In the genomic region with DNA sequence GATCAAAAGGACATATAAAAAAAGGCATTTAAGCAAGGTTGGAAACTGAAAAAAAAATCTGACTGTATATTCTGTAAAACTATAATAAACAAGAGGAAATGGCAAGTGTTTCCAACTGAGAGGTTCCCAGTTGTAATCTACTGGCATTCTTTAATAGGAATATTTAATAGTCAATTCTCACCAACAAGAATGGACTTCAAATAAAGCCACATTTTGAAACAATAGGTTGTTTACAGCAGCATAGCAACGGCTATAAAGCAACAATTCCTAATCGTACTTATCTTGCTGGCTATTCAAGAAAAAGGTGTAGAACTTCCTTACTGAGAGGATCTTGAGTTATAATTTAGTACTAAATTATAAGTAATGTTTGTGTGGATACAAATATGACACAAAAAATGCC, we compare ENCODE assay signal across 35 cellular contexts.
"Had no signal": no experiment of that assay in that cellular context is flagged by ENCODE, and none has a peak within 500 bp of the region (broad histone marks: within the 10 kb centered on the region; RNA-seq: fewer than 3 reads in every experiment).

No MANE protein-coding gene starts in this region.

- H3K4me3 ChIP-seq: ascending aorta, cardiac muscle cell had no signal

- ATAC-seq: activated CD8-positive, alpha-beta memory T cell treated with anti-CD3 and anti-CD28 coated beads, Interleukin-2, amount 10 ng/mL, durations not matched to agents 7 days and 5 days; activated CD8-positive, alpha-beta T cell treated with anti-CD3 and anti-CD28 coated beads, Interleukin-2, amount 10 ng/mL, durations not matched to agents 7 days and 5 days; activated naive CD8-positive, alpha-beta T cell treated with anti-CD3 and anti-CD28 coated beads, Interleukin-2, amount 50 U/mL, for 24 hours; T-cell had no signal

- H3K27me3 Mint-ChIP-seq: activated B cell treated with CpG ODN at 0.5 μM for 24 hours; activated CD4-positive, alpha-beta memory T cell treated with anti-CD3 and anti-CD28 coated beads for 36 hours; activated CD4-positive, alpha-beta T cell treated with anti-CD3 and anti-CD28 coated beads, Interleukin-2, amount 10 ng/mL, durations not matched to agents 24 days and 14 days; activated CD8-positive, alpha-beta memory T cell treated with anti-CD3 and anti-CD28 coated beads, Interleukin-2, amount 10 ng/mL, durations not matched to agents 7 days and 5 days; activated naive CD4-positive, alpha-beta T cell treated with anti-CD3 and anti-CD28 coated beads, Interleukin-2, amount 10 ng/mL, durations not matched to agents 7 days and 5 days; activated naive CD4-positive, alpha-beta T cell treated with anti-CD3 and anti-CD28 coated beads, Interleukin-2, amount 50 U/mL, for 24 hours; activated naive CD8-positive, alpha-beta T cell; activated naive CD8-positive, alpha-beta T cell treated with anti-CD3 and anti-CD28 coated beads, Interleukin-2, amount 10 ng/mL, durations not matched to agents 7 days and 5 days; activated naive CD8-positive, alpha-beta T cell treated with anti-CD3 and anti-CD28 coated beads, Interleukin-2, amount 50 U/mL, for 24 hours; activated T-cell treated with anti-CD3 and anti-CD28 coated beads, Interleukin-2, amount 50 U/mL, for 24 hours; brain; T-cell had no signal

- H3K27ac Mint-ChIP-seq: activated B cell treated with CpG ODN at 0.5 μM for 24 hours; activated CD4-positive, alpha-beta memory T cell treated with anti-CD3 and anti-CD28 coated beads for 36 hours; activated CD4-positive, alpha-beta T cell treated with anti-CD3 and anti-CD28 coated beads, Interleukin-2, amount 10 ng/mL, durations not matched to agents 24 days and 14 days; activated CD8-positive, alpha-beta memory T cell treated with anti-CD3 and anti-CD28 coated beads, Interleukin-2, amount 10 ng/mL, durations not matched to agents 7 days and 5 days; activated CD8-positive, alpha-beta T cell treated with anti-CD3 and anti-CD28 coated beads, Interleukin-2, amount 10 ng/mL, durations not matched to agents 7 days and 5 days; activated naive CD4-positive, alpha-beta T cell treated with anti-CD3 and anti-CD28 coated beads, Interleukin-2, amount 10 ng/mL, durations not matched to agents 7 days and 5 days; activated naive CD4-positive, alpha-beta T cell treated with anti-CD3 and anti-CD28 coated beads, Interleukin-2, amount 50 U/mL, for 24 hours; activated naive CD8-positive, alpha-beta T cell; activated naive CD8-positive, alpha-beta T cell treated with anti-CD3 and anti-CD28 coated beads, Interleukin-2, amount 10 ng/mL, durations not matched to agents 7 days and 5 days; activated naive CD8-positive, alpha-beta T cell treated with anti-CD3 and anti-CD28 coated beads, Interleukin-2, amount 50 U/mL, for 24 hours; activated T-cell treated with anti-CD3 and anti-CD28 coated beads, Interleukin-2, amount 50 U/mL, for 24 hours; activated T-helper 2 cell treated with anti-CD3 and anti-CD28 coated beads, Interferon-gamma antibody, Interleukin-2, Interleukin-4, amounts not matched to agents 10 μg/mL and 5 μg/mL and 100 μg/mL, durations not matched to agents 14 hours and 24 hours and 36 hours; brain; T-cell; T-helper 2 cell treated with Interferon-gamma antibody and Interleukin-4, amounts not matched to agents 5 μg/mL and 100 μg/mL, for 36 hours had no signal

- H3K9me3 Mint-ChIP-seq: activated B cell treated with CpG ODN at 0.5 μM for 24 hours; activated CD4-positive, alpha-beta memory T cell treated with anti-CD3 and anti-CD28 coated beads for 36 hours; activated CD4-positive, alpha-beta T cell treated with anti-CD3 and anti-CD28 coated beads, Interleukin-2, amount 10 ng/mL, durations not matched to agents 24 days and 14 days; activated naive CD4-positive, alpha-beta T cell treated with anti-CD3 and anti-CD28 coated beads, Interleukin-2, amount 10 ng/mL, durations not matched to agents 7 days and 5 days; activated naive CD8-positive, alpha-beta T cell treated with anti-CD3 and anti-CD28 coated beads, Interleukin-2, amount 10 ng/mL, durations not matched to agents 7 days and 5 days; activated naive CD8-positive, alpha-beta T cell treated with anti-CD3 and anti-CD28 coated beads, Interleukin-2, amount 50 U/mL, for 24 hours; activated T-helper 2 cell treated with anti-CD3 and anti-CD28 coated beads, Interferon-gamma antibody, Interleukin-2, Interleukin-4, amounts not matched to agents 10 μg/mL and 5 μg/mL and 100 μg/mL, durations not matched to agents 14 hours and 24 hours and 36 hours; T-helper 2 cell treated with Interferon-gamma antibody and Interleukin-4, amounts not matched to agents 5 μg/mL and 100 μg/mL, for 36 hours had no signal

- H3K27me3 ChIP-seq: ascending aorta, cardiac muscle cell had no signal

- H3K4me1 Mint-ChIP-seq: activated B cell treated with CpG ODN at 0.5 μM for 24 hours; activated CD4-positive, alpha-beta T cell treated with anti-CD3 and anti-CD28 coated beads, Interleukin-2, amount 10 ng/mL, durations not matched to agents 24 days and 14 days; activated CD8-positive, alpha-beta memory T cell treated with anti-CD3 and anti-CD28 coated beads, Interleukin-2, amount 10 ng/mL, durations not matched to agents 7 days and 5 days; activated naive CD4-positive, alpha-beta T cell treated with anti-CD3 and anti-CD28 coated beads, Interleukin-2, amount 10 ng/mL, durations not matched to agents 7 days and 5 days; activated naive CD4-positive, alpha-beta T cell treated with anti-CD3 and anti-CD28 coated beads, Interleukin-2, amount 50 U/mL, for 24 hours; activated naive CD8-positive, alpha-beta T cell treated with anti-CD3 and anti-CD28 coated beads, Interleukin-2, amount 10 ng/mL, durations not matched to agents 7 days and 5 days; activated naive CD8-positive, alpha-beta T cell treated with anti-CD3 and anti-CD28 coated beads, Interleukin-2, amount 50 U/mL, for 24 hours; brain; T-cell had no signal

- H3K9me3 ChIP-seq: ascending aorta had no signal

- FAIRE-seq: bronchial epithelial cell, TTC549 had no signal

- H3K27ac ChIP-seq: ascending aorta, cardiac muscle cell, VCaP had no signal

- DNase-seq: activated B cell treated with CpG ODN at 0.5 μM for 24 hours; activated CD4-positive, alpha-beta memory T cell treated with anti-CD3 and anti-CD28 coated beads for 36 hours; activated CD4-positive, alpha-beta T cell treated with anti-CD3 and anti-CD28 coated beads for 4 hours; activated CD4-positive, alpha-beta T cell treated with anti-CD3 and anti-CD28 coated beads, Interleukin-2, amount 10 ng/mL, durations not matched to agents 24 days and 14 days; activated CD4-positive, alpha-beta T cell treated with anti-CD3 and anti-CD28 coated beads, Interleukin-2, amount 50 U/mL, for 1 hour; activated CD4-positive, alpha-beta T cell treated with anti-CD3 and anti-CD28 coated beads, Interleukin-2, amount 50 U/mL, for 4 hours; activated CD4-positive, CD25-positive, alpha-beta regulatory T cell treated with anti-CD3 and anti-CD28 coated beads, Interleukin-2, amount 50 U/mL, for 72 hours; activated CD8-positive, alpha-beta memory T cell treated with anti-CD3 and anti-CD28 coated beads for 24 hours; activated CD8-positive, alpha-beta memory T cell treated with anti-CD3 and anti-CD28 coated beads, Interleukin-2, amount 10 ng/mL, durations not matched to agents 7 days and 5 days; activated CD8-positive, alpha-beta memory T cell treated with anti-CD3 and anti-CD28 coated beads, Interleukin-2, amount 50 U/mL, for 48 hours; activated CD8-positive, alpha-beta T cell treated with anti-CD3 and anti-CD28 coated beads, Interleukin-2, amount 10 ng/mL, durations not matched to agents 7 days and 5 days; activated effector memory CD4-positive, alpha-beta T cell treated with Interleukin-2 at 50 U/mL for 16 hours; activated gamma-delta T cell; activated naive CD4-positive, alpha-beta T cell treated with anti-CD3 and anti-CD28 coated beads, Interleukin-2, amount 10 ng/mL, durations not matched to agents 7 days and 5 days; activated naive CD4-positive, alpha-beta T cell treated with Interleukin-2 at 50 U/mL for 16 hours; activated naive CD8-positive, alpha-beta T cell treated with anti-CD3 and anti-CD28 coated beads, Interleukin-2, amount 10 ng/mL, durations not matched to agents 7 days and 5 days; activated naive CD8-positive, alpha-beta T cell treated with anti-CD3 and anti-CD28 coated beads, Interleukin-2, amount 50 U/mL, for 24 hours; activated T-cell treated with anti-CD3 and anti-CD28 coated beads, Interleukin-2, amount 50 U/mL, for 24 hours; activated T-cell treated with anti-CD3 and anti-CD28 coated beads, Interleukin-2, amount 50 U/mL, for 48 hours; amygdala; anterior cingulate cortex; central memory CD4-positive, alpha-beta T cell; T-cell; T-helper 2 cell; T-helper 9 cell had no signal

- H3K36me3 Mint-ChIP-seq: activated CD4-positive, alpha-beta memory T cell treated with anti-CD3 and anti-CD28 coated beads for 36 hours; activated CD8-positive, alpha-beta memory T cell treated with anti-CD3 and anti-CD28 coated beads, Interleukin-2, amount 10 ng/mL, durations not matched to agents 7 days and 5 days; activated naive CD4-positive, alpha-beta T cell treated with anti-CD3 and anti-CD28 coated beads, Interleukin-2, amount 10 ng/mL, durations not matched to agents 7 days and 5 days; activated naive CD4-positive, alpha-beta T cell treated with anti-CD3 and anti-CD28 coated beads, Interleukin-2, amount 50 U/mL, for 24 hours; activated naive CD8-positive, alpha-beta T cell; activated naive CD8-positive, alpha-beta T cell treated with anti-CD3 and anti-CD28 coated beads, Interleukin-2, amount 10 ng/mL, durations not matched to agents 7 days and 5 days; brain; T-cell had no signal

- H3K36me3 ChIP-seq: ascending aorta, cardiac muscle cell had no signal

- H3K4me3 Mint-ChIP-seq: activated B cell treated with CpG ODN at 0.5 μM for 24 hours; activated CD4-positive, alpha-beta memory T cell treated with anti-CD3 and anti-CD28 coated beads for 36 hours; activated CD4-positive, alpha-beta T cell treated with anti-CD3 and anti-CD28 coated beads, Interleukin-2, amount 10 ng/mL, durations not matched to agents 24 days and 14 days; activated CD8-positive, alpha-beta memory T cell treated with anti-CD3 and anti-CD28 coated beads, Interleukin-2, amount 10 ng/mL, durations not matched to agents 7 days and 5 days; activated CD8-positive, alpha-beta T cell treated with anti-CD3 and anti-CD28 coated beads, Interleukin-2, amount 10 ng/mL, durations not matched to agents 7 days and 5 days; activated naive CD4-positive, alpha-beta T cell treated with anti-CD3 and anti-CD28 coated beads, Interleukin-2, amount 10 ng/mL, durations not matched to agents 7 days and 5 days; activated naive CD4-positive, alpha-beta T cell treated with anti-CD3 and anti-CD28 coated beads, Interleukin-2, amount 50 U/mL, for 24 hours; activated naive CD8-positive, alpha-beta T cell; activated naive CD8-positive, alpha-beta T cell treated with anti-CD3 and anti-CD28 coated beads, Interleukin-2, amount 10 ng/mL, durations not matched to agents 7 days and 5 days; activated naive CD8-positive, alpha-beta T cell treated with anti-CD3 and anti-CD28 coated beads, Interleukin-2, amount 50 U/mL, for 24 hours; activated T-cell treated with anti-CD3 and anti-CD28 coated beads, Interleukin-2, amount 50 U/mL, for 24 hours; brain; T-cell; T-helper 2 cell treated with Interferon-gamma antibody and Interleukin-4, amounts not matched to agents 5 μg/mL and 100 μg/mL, for 36 hours had no signal

- H3K4me1 ChIP-seq: ascending aorta had no signal
